18 cellular contexts compared by ENCODE assay signal in the genomic region with DNA sequence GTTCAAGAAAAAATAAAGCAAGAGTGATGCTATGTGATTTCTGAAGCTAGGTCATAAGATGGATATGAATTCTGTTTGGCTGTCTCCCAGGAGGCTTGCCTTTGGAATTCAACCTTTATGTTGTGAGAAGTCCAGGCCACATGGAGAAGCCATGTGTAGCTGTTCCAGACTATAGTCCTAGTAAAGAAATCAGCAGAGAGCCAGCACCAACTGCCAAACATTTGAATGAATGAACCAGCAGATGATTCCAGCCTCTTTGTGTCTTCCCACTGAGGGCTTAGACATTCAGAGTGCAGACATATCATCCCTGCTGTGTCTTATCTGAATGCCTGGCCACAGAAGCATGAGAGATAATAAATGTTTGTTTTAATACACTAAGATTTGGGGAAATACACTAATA.
"Had no signal": no experiment of that assay in that cellular context is flagged by ENCODE, and none has a peak within 500 bp of the region (broad histone marks: within the 10 kb centered on the region; RNA-seq: fewer than 3 reads in every experiment).

No MANE protein-coding gene starts in this region.

- H3K36me3 ChIP-seq: tibial artery, uterus had no signal

- H3K27ac ChIP-seq: body of pancreas, dorsolateral prefrontal cortex, hepatocyte, skin epidermis, tibial artery, uterus had no signal

- H3K4me2 ChIP-seq: hepatocyte had no signal

- H3K9me3 ChIP-seq: body of pancreas, tibial artery, uterus had no signal

- H3K4me3 ChIP-seq: body of pancreas, dorsolateral prefrontal cortex, hepatocyte, skin epidermis, tibial artery, uterus had no signal

- H3K27me3 ChIP-seq: body of pancreas, dorsolateral prefrontal cortex, hepatocyte, tibial artery, uterus had no signal

- H2AFZ ChIP-seq: hepatocyte had no signal

- H3K4me1 ChIP-seq: body of pancreas, tibial artery, uterus had no signal

- DNase-seq: activated CD4-positive, alpha-beta T cell treated with anti-CD3 and anti-CD28 coated beads for 1 hour; activated CD4-positive, alpha-beta T cell treated with anti-CD3 and anti-CD28 coated beads, Interleukin-2, amount 50 U/mL, for 4 hours; activated naive CD4-positive, alpha-beta T cell treated with Interleukin-2 at 50 U/mL for 16 hours; activated T-cell treated with anti-CD3 and anti-CD28 coated beads for 4 hours; body of pancreas; cerebellar nuclear complex; dorsolateral prefrontal cortex; endodermal cell; mammary epithelial cell; natural killer cell; nucleus accumbens; right cardiac atrium; stimulated activated CD4-positive, alpha-beta T cell treated with anti-CD3 and anti-CD28 coated beads, Interleukin-4, amount 100 ng/mL, for 24 hours; stimulated activated naive CD4-positive, alpha-beta T cell; tibial artery; uterus had no signal
